Comparison of ENCODE assay signal across 8 cellular contexts in the genomic region with DNA sequence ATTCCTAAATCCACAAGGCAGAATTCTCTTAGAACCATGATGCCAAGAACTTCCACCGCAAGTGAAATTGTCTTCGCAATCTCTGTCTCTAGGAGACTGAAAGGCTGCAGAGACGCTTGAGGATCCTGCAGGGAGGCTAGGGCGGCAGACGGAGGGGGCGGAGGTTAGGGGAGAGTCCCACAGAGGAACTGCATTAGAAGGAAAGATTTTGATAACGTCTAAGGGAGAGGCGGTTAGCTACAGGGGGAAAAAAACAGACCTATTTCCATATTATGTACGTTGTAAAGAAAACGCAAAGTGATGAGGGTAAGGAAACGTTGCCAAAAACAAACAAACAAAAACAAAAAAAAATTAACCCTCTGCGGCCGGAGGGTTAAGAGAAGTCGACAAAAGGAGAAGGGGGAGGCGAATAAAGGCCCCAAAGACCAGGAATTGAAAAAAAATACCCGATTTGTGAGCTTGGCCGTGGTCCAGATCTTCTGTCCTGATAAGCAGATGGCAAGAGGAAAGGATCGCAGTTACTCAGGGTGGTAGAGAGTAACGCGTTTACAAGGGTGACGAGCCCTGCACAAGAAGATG. TPM values are rescaled to one million over a fixed set of nuclear protein-coding genes. Genes with fewer than 3 reads are reported as not detected.
DNase-seq lines count a peak whose midpoint lies in the region; ATAC-seq lines count a peak whose summit lies in the region.

No MANE protein-coding gene starts in this region.

- no peaks in the 10 kb centered on the region for H3K27me3 ChIP-seq in layer of hippocampus (ENCODE audit: control insufficient read depth, insufficient read depth, low read length)

- H3K27ac ChIP-seq in layer of hippocampus (ENCODE audit: low read depth, low read length): peak overlapping the region; percentile 72

- ATAC-seq in HG02763 (IDR thresholded peaks at IDR 0.05; ENCODE audit: unreplicated experiment): peak; percentile 17

- DNase-seq in NCI-H2196 (lab: John Stamatoyannopoulos, UW; ENCODE audit: unreplicated experiment) (peak; percentile 19), NCI-H2196 treated with DMSO at 0.1 percent for 48 hours (lab: John Stamatoyannopoulos, UW; ENCODE audit: unreplicated experiment) (no peak), NCI-H146 treated with DMSO at 0.1 percent for 48 hours (lab: John Stamatoyannopoulos, UW; ENCODE audit: unreplicated experiment) (peak; percentile 68), cerebellum (ENCODE audit: low spot score) (peak; percentile 54)
- peak; percentile 29 for DNase-seq in activated CD4-positive, CD25-positive, alpha-beta regulatory T cell treated with anti-CD3 and anti-CD28 coated beads, Interleukin-2, amount 50 U/mL, for 16 hours (ENCODE audit: low read depth, low spot score)
- peak; percentile 39 for DNase-seq in stimulated activated CD4-positive, alpha-beta T cell treated with anti-CD3 and anti-CD28 coated beads, Interleukin-2, amount 100 ng/mL, for 4 hours (ENCODE audit: low read depth)

RNA-seq across cellular contexts. Expression of gene KLHL28, which starts 0.5 kb away (rescaled TPM):
- total RNA-seq in cerebellum: 36.3 TPM

RNA-seq across cellular contexts. Expression of gene TOGARAM1, which starts 0.8 kb away (rescaled TPM):
- total RNA-seq in cerebellum: 53.8 TPM
